ENCODE assay signal across 11 cellular contexts in the genomic region with DNA sequence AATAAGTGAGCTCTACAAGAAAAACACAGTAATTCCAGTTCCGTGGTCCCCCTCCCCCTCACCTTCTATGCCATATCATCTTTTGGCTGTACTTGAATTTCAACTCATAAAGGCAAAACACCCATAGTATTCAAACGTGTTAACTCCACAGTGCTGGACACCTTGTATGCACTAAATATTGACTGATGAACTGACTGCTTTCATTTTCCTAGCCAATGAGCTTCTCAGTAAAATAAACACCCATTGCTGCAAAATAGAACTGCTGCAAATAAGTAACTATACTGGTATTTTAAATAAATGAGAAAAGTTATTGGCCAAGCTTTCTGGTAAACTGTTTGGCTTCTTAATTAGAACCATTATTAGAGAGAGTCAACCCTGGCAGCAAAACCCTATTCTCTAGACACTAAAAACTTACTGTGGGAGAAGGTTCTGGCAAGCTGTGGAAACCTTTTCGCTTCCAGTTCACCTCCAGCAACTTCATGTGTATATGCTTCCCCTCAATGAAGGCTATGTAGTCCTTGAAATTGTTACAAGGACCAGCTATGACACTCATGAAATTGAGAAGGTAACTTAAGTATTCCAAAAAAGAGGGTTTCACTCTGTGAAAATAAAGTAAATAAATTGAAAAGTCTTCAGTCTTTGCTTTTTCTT.
DNase-seq lines count a peak whose midpoint lies in the region; ATAC-seq and TF ChIP-seq lines count a peak whose summit lies in the region.
"Had no signal": no experiment of that assay in that cellular context is flagged by ENCODE, and none has a peak within 500 bp of the region (broad histone marks: within the 10 kb centered on the region; RNA-seq: fewer than 3 reads in every experiment).

No MANE protein-coding gene starts in this region.

- TF ChIP-seq POLR2A in HCT116 (IDR thresholded peaks at IDR 0.05; ENCODE audit: borderline replicate concordance, extremely low read depth, insufficient read depth, insufficient read length): no peak

- WGBS in smooth muscle cell (ENCODE audit: low lambda C conversion rate): 90% methylated on average over 3 of the region's 3 CpGs

- no peaks in the 10 kb centered on the region for H3K27me3 ChIP-seq in HCT116 (ENCODE audit: insufficient read depth, low read length)
- no peaks in the 10 kb centered on the region for H3K27me3 ChIP-seq in smooth muscle cell (ENCODE audit: low read depth)
- H3K27me3 ChIP-seq: neutrophil had no signal

- no peak overlapping the region for H3K9ac ChIP-seq in HCT116 (ENCODE audit: low read length)
- no peak overlapping the region for H3K9ac ChIP-seq in smooth muscle cell (ENCODE audit: low read depth)

- CTCF ChIA-PET in HCT116 (lab: Charles Lee): interaction anchor here (0.7 to 2.4 kb wide), 17 partner anchors 8 to 438 kb away, joined by 3 to 19 read pairs (median 5); partner anchors contain the start of gene MBOAT1

- H4K20me1 ChIP-seq in HCT116 (ENCODE audit: insufficient read depth): no peaks in the 10 kb centered on the region
- no peaks in the 10 kb centered on the region for H4K20me1 ChIP-seq in smooth muscle cell (ENCODE audit: low read depth)

- H3F3A ChIP-seq in smooth muscle cell (ENCODE audit: low read depth): no peaks in the 10 kb centered on the region

- no peak overlapping the region for H3K4me3 ChIP-seq in HCT116 (replicated peaks in 1 of 2; ENCODE audit: low read depth in 1 of 2, low read length in 2 of 2)
- H3K4me3 ChIP-seq in smooth muscle cell: peak overlapping the region; percentile 1
- H3K4me3 ChIP-seq: coronary artery, GM12878 had no signal

- intact Hi-C loops in HCT116 (cut with micrococcal nuclease) (loop anchor here (2.0 to 10.0 kb wide), 2 partner anchors 33 to 1531 kb away; no protein-coding TSS in a partner anchor), head of caudate nucleus (cut with DNase I) (loop anchor here (5.0 kb wide), 1 partner anchor 34 kb away; no protein-coding TSS in a partner anchor)

- DNase-seq in HCT116 (ENCODE audit: low read depth, low spot score): no peak
- DNase-seq in NCI-H748 (lab: John Stamatoyannopoulos, UW; ENCODE audit: unreplicated experiment): peak; percentile 45
- DNase-seq in medulla oblongata (ENCODE audit: extremely low spot score): peak; percentile 27
- DNase-seq in smooth muscle cell (lab: John Stamatoyannopoulos, UW; ENCODE audit: unreplicated experiment): no peak
- no peak for DNase-seq in NCI-H526 (lab: John Stamatoyannopoulos, UW)
- no peak for DNase-seq in hypothalamus (lab: John Stamatoyannopoulos, UW)
- DNase-seq in head of caudate nucleus: no peak
- DNase-seq: GF-D8 had no signal

- POLR2A ChIA-PET in HCT116 (lab: Charles Lee): no interaction called here

- no peak for TF ChIP-seq RAD21 in HCT116 (IDR thresholded peaks at IDR 0.05; ENCODE audit: low read depth)

- H3K79me2 ChIP-seq in HCT116 (ENCODE audit: insufficient read depth, low read length): no peaks in the 10 kb centered on the region
- no peaks in the 10 kb centered on the region for H3K79me2 ChIP-seq in smooth muscle cell (ENCODE audit: low read depth)

- RAD21 ChIA-PET in HCT116 (lab: Charles Lee; ENCODE audit: low non-redundant PET in 1 of 2, low total read pairs in 2 of 2, uncharacterized antibody in 2 of 2, unreplicated experiment in 2 of 2): no interaction called here

- H3K9me3 ChIP-seq in HCT116 (ENCODE audit: control insufficient read depth in 1 of 2, insufficient read depth in 1 of 2, low read depth in 1 of 2, low read length in 2 of 2): no peaks in the 10 kb centered on the region
- H3K9me3 ChIP-seq in smooth muscle cell (replicated peaks; ENCODE audit: low read depth): no peaks in the 10 kb centered on the region
- H3K9me3 ChIP-seq: neutrophil had no signal

- no peak for ATAC-seq in HCT116

- BruUV-seq in HCT116 (replicated peaks; lab: Mats Ljungman, UMichigan): no TSS peak

- TF ChIP-seq CTCF in HCT116 (IDR thresholded peaks at IDR 0.05 in 2 of 3, conservative IDR thresholded peaks at IDR 0.05 in 1 of 3; ENCODE audit: borderline replicate concordance in 1 of 3, insufficient read depth in 1 of 3, low read depth in 2 of 3, low read length in 2 of 3): no peak
- no peak for TF ChIP-seq CTCF in smooth muscle cell (IDR thresholded peaks at IDR 0.05; ENCODE audit: borderline replicate concordance, insufficient read depth, poor library complexity, severe bottlenecking)

- H3K9me2 ChIP-seq in HCT116 (ENCODE audit: insufficient read depth): no peaks in the 10 kb centered on the region

- H3K4me2 ChIP-seq in HCT116 (ENCODE audit: low read length) (peak overlapping the region; percentile 20; the same call in 1 of the 2 replicates), smooth muscle cell (no peak overlapping the region)

- H2AFZ ChIP-seq in HCT116 (ENCODE audit: low read depth, low read length, poor library complexity, severe bottlenecking) (no peak overlapping the region), smooth muscle cell (ENCODE audit: low read depth) (peak overlapping the region; percentile 59)

- H3K36me3 ChIP-seq in HCT116 (ENCODE audit: control insufficient read depth in 1 of 2, insufficient read depth in 2 of 2, low read length in 2 of 2) (no peaks in the 10 kb centered on the region), smooth muscle cell (ENCODE audit: low read depth) (no peaks in the 10 kb centered on the region)

- H3K4me1 ChIP-seq in HCT116 (ENCODE audit: control insufficient read depth in 1 of 2, insufficient read depth in 2 of 2, low read length in 2 of 2) (peaks cover 15 to 34% of the 10 kb centered on the region in 2 experiments; a peak in 3 of 4 replicates), smooth muscle cell (ENCODE audit: low read depth) (no peaks in the 10 kb centered on the region)

- H3K27ac ChIP-seq in HCT116 (ENCODE audit: low read depth, low read length): no peak overlapping the region
- H3K27ac ChIP-seq in smooth muscle cell (ENCODE audit: low read depth): no peak overlapping the region

TF ChIP-seq in HCT116, 20 proteins besides CTCF, POLR2A, EP300 and RAD21 (continues in another document):
- TF ChIP-seq TCF7L2 (IDR thresholded peaks at IDR 0.05; ENCODE audit: borderline replicate concordance, extremely low read depth, insufficient read depth, insufficient read length): no peak
- no peak for TF ChIP-seq JUND (IDR thresholded peaks at IDR 0.05)
- no peak for TF ChIP-seq CBX3 (IDR thresholded peaks at IDR 0.05; ENCODE audit: low read depth)
- no peak for TF ChIP-seq SRF (IDR thresholded peaks at IDR 0.05; ENCODE audit: low read depth)
- no peak for TF ChIP-seq MAX (IDR thresholded peaks at IDR 0.05)
- TF ChIP-seq, protein P1, sequence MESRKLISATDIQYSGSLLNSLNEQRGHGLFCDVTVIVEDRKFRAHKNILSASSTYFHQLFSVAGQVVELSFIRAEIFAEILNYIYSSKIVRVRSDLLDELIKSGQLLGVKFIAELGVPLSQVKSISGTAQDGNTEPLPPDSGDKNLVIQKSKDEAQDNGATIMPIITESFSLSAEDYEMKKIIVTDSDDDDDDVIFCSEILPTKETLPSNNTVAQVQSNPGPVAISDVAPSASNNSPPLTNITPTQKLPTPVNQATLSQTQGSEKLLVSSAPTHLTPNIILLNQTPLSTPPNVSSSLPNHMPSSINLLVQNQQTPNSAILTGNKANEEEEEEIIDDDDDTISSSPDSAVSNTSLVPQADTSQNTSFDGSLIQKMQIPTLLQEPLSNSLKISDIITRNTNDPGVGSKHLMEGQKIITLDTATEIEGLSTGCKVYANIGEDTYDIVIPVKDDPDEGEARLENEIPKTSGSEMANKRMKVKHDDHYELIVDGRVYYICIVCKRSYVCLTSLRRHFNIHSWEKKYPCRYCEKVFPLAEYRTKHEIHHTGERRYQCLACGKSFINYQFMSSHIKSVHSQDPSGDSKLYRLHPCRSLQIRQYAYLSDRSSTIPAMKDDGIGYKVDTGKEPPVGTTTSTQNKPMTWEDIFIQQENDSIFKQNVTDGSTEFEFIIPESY (IDR thresholded peaks at IDR 0.05; ENCODE audit: extremely low read depth, insufficient replicate concordance, low read length): no peak
- no peak for TF ChIP-seq SIN3A (IDR thresholded peaks at IDR 0.05; ENCODE audit: low read depth)
- TF ChIP-seq, protein P2, sequence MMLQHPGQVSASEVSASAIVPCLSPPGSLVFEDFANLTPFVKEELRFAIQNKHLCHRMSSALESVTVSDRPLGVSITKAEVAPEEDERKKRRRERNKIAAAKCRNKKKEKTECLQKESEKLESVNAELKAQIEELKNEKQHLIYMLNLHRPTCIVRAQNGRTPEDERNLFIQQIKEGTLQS (IDR thresholded peaks at IDR 0.05): no peak
- TF ChIP-seq ZNF274 (IDR thresholded peaks at IDR 0.05; ENCODE audit: low read depth, low read length): no peak
- no peak for TF ChIP-seq YY1 (IDR thresholded peaks at IDR 0.05; ENCODE audit: extremely low read depth, insufficient replicate concordance, low read depth, low read length)
- TF ChIP-seq, protein P3, sequence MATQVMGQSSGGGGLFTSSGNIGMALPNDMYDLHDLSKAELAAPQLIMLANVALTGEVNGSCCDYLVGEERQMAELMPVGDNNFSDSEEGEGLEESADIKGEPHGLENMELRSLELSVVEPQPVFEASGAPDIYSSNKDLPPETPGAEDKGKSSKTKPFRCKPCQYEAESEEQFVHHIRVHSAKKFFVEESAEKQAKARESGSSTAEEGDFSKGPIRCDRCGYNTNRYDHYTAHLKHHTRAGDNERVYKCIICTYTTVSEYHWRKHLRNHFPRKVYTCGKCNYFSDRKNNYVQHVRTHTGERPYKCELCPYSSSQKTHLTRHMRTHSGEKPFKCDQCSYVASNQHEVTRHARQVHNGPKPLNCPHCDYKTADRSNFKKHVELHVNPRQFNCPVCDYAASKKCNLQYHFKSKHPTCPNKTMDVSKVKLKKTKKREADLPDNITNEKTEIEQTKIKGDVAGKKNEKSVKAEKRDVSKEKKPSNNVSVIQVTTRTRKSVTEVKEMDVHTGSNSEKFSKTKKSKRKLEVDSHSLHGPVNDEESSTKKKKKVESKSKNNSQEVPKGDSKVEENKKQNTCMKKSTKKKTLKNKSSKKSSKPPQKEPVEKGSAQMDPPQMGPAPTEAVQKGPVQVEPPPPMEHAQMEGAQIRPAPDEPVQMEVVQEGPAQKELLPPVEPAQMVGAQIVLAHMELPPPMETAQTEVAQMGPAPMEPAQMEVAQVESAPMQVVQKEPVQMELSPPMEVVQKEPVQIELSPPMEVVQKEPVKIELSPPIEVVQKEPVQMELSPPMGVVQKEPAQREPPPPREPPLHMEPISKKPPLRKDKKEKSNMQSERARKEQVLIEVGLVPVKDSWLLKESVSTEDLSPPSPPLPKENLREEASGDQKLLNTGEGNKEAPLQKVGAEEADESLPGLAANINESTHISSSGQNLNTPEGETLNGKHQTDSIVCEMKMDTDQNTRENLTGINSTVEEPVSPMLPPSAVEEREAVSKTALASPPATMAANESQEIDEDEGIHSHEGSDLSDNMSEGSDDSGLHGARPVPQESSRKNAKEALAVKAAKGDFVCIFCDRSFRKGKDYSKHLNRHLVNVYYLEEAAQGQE (IDR thresholded peaks at IDR 0.05; ENCODE audit: low read depth): no peak
- no peak for TF ChIP-seq SP1 (IDR thresholded peaks at IDR 0.05; ENCODE audit: low read depth)
- no peak for TF ChIP-seq POLR2AphosphoS5 (IDR thresholded peaks at IDR 0.05; ENCODE audit: low read depth, low read length)

Comparison
In these comparisons a context has a peak if more than half of its experiments do, and no peak if none do; other contexts are left out.
1. DNase-seq: peak in NCI-H748 (single experiment) and medulla oblongata (single experiment); none in HCT116 (single experiment), smooth muscle cell (single experiment), NCI-H526 (0 of 2), hypothalamus (0 of 51) and head of caudate nucleus (0 of 42).